Comparison of ENCODE assay signal across 1 cellular context in the genomic region with DNA sequence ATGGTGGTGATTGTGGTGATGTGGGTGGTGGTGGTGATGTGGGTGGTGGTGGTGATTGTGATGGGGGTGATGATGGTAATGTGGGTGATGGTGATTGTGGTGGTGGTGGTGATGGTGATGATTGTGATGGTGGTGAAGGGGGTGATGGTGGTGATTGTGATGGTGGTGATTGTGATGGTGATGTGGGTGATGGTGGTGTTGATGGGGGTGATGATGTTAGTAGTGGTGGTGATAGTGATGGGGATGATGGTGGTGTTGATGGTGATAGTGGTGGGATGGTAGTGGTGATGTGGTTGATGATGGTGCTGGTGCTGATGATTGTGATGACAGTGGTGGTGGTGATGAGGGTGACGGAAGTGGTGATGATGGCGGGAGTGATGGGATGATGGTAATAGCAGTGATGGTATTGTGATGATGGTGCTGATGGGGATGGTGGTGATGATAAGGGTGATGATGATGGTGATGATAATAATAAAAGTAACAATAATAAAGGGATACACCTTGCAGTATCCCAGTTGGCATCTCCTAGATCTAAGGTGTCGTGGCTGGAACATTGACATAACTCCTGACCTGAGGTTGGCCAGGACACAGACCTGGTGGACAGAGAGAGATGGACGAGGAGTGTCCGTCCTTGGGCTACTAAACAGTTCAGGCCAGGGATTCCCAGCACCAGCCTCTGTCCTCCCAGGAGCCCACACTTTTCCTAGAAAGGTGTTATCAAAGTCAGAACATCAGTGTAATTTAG.
TF ChIP-seq lines count a peak whose summit lies in the region.

No MANE protein-coding gene starts in this region.

TF ChIP-seq in HEK293, 187 proteins besides CTCF, POLR2A, EP300 and RAD21 (continued from another document and continues in another):
- TF ChIP-seq ZNF600 (tag by site-specific recombination; IDR thresholded peaks at IDR 0.05) (no peak), AEBP2 (tag by site-specific recombination; IDR thresholded peaks at IDR 0.05; ENCODE audit: borderline replicate concordance) (no peak), ZNF23 (tag by site-specific recombination; IDR thresholded peaks at IDR 0.05; ENCODE audit: borderline replicate concordance) (no peak), ZNF114 (tag by site-specific recombination; IDR thresholded peaks at IDR 0.05) (peak; percentile 69; the same call in 1 of the 2 replicates), ZNF621 (tag by site-specific recombination; IDR thresholded peaks at IDR 0.05) (0 out of 2 replicates have a peak, but pooled peaks have one; percentile 42), ZNF132 (tag by site-specific recombination; IDR thresholded peaks at IDR 0.05; ENCODE audit: borderline replicate concordance) (no peak), ZNF391 (tag by site-specific recombination; IDR thresholded peaks at IDR 0.05; ENCODE audit: borderline replicate concordance, low read depth) (no peak), ZNF155 (tag by site-specific recombination; IDR thresholded peaks at IDR 0.05) (no peak), ZNF513 (tag by site-specific recombination; IDR thresholded peaks at IDR 0.05) (peak; percentile 15; the same call in 1 of the 2 replicates), ZNF302 (tag by site-specific recombination; IDR thresholded peaks at IDR 0.05; ENCODE audit: low read depth) (no peak), ZBTB6 (tag by site-specific recombination; IDR thresholded peaks at IDR 0.05) (no peak), ZNF677 (tag by site-specific recombination; IDR thresholded peaks at IDR 0.05) (no peak), GLI2 (tag by site-specific recombination; IDR thresholded peaks at IDR 0.05; ENCODE audit: borderline replicate concordance, low read depth) (no peak), ZNF776 (tag by site-specific recombination; IDR thresholded peaks at IDR 0.05; ENCODE audit: borderline replicate concordance) (peak; percentile 37; the same call in 1 of the 2 replicates), REST (tag by site-specific recombination; IDR thresholded peaks at IDR 0.05) (no peak), PRDM1 (tag by site-specific recombination; IDR thresholded peaks at IDR 0.05) (no peak), BCL6B (tag by site-specific recombination; IDR thresholded peaks at IDR 0.05) (no peak), ZNF404 (tag by site-specific recombination; IDR thresholded peaks at IDR 0.05) (no peak), ZNF596 (tag by site-specific recombination; IDR thresholded peaks at IDR 0.05) (no peak), HOXC10 (CRISPR knock-in tag; IDR thresholded peaks at IDR 0.05) (no peak), KLF7 (tag by site-specific recombination; IDR thresholded peaks at IDR 0.05; ENCODE audit: borderline replicate concordance) (no peak), ZNF48 (tag by site-specific recombination; IDR thresholded peaks at IDR 0.05) (no peak), ZNF785 (tag by site-specific recombination; IDR thresholded peaks at IDR 0.05) (0 out of 2 replicates have a peak, but pooled peaks have one; percentile 56), ZNF211 (tag by site-specific recombination; IDR thresholded peaks at IDR 0.05; ENCODE audit: low read depth) (no peak), GFI1B (tag by site-specific recombination; IDR thresholded peaks at IDR 0.05) (no peak), ZNF626 (tag by site-specific recombination; IDR thresholded peaks at IDR 0.05) (no peak), ZNF350 (tag by site-specific recombination; IDR thresholded peaks at IDR 0.05) (no peak), ZSCAN23 (tag by site-specific recombination; IDR thresholded peaks at IDR 0.05) (no peak), ZNF510 (tag by site-specific recombination; IDR thresholded peaks at IDR 0.05; ENCODE audit: insufficient replicate concordance) (no peak), ZIC2 (tag by site-specific recombination; IDR thresholded peaks at IDR 0.05) (no peak)
- TF ChIP-seq, protein P1, sequence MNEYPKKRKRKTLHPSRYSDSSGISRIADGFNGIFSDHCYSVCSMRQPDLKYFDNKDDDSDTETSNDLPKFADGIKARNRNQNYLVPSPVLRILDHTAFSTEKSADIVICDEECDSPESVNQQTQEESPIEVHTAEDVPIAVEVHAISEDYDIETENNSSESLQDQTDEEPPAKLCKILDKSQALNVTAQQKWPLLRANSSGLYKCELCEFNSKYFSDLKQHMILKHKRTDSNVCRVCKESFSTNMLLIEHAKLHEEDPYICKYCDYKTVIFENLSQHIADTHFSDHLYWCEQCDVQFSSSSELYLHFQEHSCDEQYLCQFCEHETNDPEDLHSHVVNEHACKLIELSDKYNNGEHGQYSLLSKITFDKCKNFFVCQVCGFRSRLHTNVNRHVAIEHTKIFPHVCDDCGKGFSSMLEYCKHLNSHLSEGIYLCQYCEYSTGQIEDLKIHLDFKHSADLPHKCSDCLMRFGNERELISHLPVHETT (tag by site-specific recombination; IDR thresholded peaks at IDR 0.05) = no peak
- TF ChIP-seq, protein P2, sequence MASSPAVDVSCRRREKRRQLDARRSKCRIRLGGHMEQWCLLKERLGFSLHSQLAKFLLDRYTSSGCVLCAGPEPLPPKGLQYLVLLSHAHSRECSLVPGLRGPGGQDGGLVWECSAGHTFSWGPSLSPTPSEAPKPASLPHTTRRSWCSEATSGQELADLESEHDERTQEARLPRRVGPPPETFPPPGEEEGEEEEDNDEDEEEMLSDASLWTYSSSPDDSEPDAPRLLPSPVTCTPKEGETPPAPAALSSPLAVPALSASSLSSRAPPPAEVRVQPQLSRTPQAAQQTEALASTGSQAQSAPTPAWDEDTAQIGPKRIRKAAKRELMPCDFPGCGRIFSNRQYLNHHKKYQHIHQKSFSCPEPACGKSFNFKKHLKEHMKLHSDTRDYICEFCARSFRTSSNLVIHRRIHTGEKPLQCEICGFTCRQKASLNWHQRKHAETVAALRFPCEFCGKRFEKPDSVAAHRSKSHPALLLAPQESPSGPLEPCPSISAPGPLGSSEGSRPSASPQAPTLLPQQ (tag by site-specific recombination; IDR thresholded peaks at IDR 0.05) = no peak
- TF ChIP-seq, protein P3, sequence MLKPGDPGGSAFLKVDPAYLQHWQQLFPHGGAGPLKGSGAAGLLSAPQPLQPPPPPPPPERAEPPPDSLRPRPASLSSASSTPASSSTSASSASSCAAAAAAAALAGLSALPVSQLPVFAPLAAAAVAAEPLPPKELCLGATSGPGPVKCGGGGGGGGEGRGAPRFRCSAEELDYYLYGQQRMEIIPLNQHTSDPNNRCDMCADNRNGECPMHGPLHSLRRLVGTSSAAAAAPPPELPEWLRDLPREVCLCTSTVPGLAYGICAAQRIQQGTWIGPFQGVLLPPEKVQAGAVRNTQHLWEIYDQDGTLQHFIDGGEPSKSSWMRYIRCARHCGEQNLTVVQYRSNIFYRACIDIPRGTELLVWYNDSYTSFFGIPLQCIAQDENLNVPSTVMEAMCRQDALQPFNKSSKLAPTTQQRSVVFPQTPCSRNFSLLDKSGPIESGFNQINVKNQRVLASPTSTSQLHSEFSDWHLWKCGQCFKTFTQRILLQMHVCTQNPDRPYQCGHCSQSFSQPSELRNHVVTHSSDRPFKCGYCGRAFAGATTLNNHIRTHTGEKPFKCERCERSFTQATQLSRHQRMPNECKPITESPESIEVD (tag by site-specific recombination; IDR thresholded peaks at IDR 0.05) = no peak
- TF ChIP-seq, protein P4, sequence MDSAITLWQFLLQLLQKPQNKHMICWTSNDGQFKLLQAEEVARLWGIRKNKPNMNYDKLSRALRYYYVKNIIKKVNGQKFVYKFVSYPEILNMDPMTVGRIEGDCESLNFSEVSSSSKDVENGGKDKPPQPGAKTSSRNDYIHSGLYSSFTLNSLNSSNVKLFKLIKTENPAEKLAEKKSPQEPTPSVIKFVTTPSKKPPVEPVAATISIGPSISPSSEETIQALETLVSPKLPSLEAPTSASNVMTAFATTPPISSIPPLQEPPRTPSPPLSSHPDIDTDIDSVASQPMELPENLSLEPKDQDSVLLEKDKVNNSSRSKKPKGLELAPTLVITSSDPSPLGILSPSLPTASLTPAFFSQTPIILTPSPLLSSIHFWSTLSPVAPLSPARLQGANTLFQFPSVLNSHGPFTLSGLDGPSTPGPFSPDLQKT (IDR thresholded peaks at IDR 0.05; ENCODE audit: borderline replicate concordance, low read depth, low read length) = no peak
- TF ChIP-seq, protein P5, sequence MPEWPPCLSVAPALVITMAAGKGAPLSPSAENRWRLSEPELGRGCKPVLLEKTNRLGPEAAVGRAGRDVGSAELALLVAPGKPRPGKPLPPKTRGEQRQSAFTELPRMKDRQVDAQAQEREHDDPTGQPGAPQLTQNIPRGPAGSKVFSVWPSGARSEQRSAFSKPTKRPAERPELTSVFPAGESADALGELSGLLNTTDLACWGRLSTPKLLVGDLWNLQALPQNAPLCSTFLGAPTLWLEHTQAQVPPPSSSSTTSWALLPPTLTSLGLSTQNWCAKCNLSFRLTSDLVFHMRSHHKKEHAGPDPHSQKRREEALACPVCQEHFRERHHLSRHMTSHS (tag by site-specific recombination; IDR thresholded peaks at IDR 0.05) = no peak; the same call in 1 of the 2 replicates
